Comparison of ENCODE assay signal across 18 cellular contexts in the genomic region with DNA sequence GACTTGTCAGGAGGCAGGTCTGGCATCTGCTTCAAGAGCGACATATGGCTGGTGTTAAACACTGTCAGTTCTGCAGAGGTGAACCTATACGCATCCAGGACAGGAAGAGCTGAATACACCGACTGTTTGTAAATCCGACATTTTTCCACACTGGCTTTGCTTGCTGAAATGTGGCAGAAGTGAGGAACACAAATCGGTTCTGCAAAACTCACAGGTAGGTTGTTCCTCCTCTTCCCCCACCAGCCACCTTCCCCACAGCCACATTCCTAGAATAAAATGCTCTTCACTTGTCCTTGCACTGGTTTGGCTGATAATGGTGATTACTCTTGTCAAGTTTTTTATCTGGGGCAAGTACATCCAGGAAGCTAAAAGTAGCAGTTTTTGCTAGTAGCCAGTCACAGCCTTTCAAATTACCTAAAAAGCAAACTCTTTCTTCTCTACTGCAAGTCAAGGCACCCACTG.
DNase-seq lines count a peak whose midpoint lies in the region; TF ChIP-seq lines count a peak whose summit lies in the region.
"Had no signal": no experiment of that assay in that cellular context is flagged by ENCODE, and none has a peak within 500 bp of the region (broad histone marks: within the 10 kb centered on the region; RNA-seq: fewer than 3 reads in every experiment).

No MANE protein-coding gene starts in this region.

- H3K9me3 ChIP-seq in SK-N-SH = no peaks in the 10 kb centered on the region
- no peaks in the 10 kb centered on the region for H3K9me3 ChIP-seq in adrenal gland (replicated peaks in 1 of 3)
- H3K9me3 ChIP-seq: MG63 had no signal

- H3K9me2 ChIP-seq in SK-N-SH = no peaks in the 10 kb centered on the region

- no peaks in the 10 kb centered on the region for H3K27me3 Mint-ChIP-seq in activated naive CD4-positive, alpha-beta T cell treated with anti-CD3 and anti-CD28 coated beads, Interleukin-2, amount 10 ng/mL, durations not matched to agents 7 days and 5 days

- POLR2A ChIA-PET in SK-N-SH (lab: Yijun Ruan, JAX) = no interaction called here

- H3K4me1 Mint-ChIP-seq in activated naive CD4-positive, alpha-beta T cell treated with anti-CD3 and anti-CD28 coated beads, Interleukin-2, amount 10 ng/mL, durations not matched to agents 7 days and 5 days = peaks cover 2% of the 10 kb centered on the region

- TF ChIP-seq POLR2A in adrenal gland (IDR thresholded peaks at IDR 0.05) = no peak

- H3F3A ChIP-seq in SK-N-SH (replicated peaks; ENCODE audit: insufficient read depth) = no peaks in the 10 kb centered on the region

- H3K4me3 Mint-ChIP-seq in activated naive CD4-positive, alpha-beta T cell treated with anti-CD3 and anti-CD28 coated beads, Interleukin-2, amount 10 ng/mL, durations not matched to agents 7 days and 5 days = no peak overlapping the region
- H3K4me3 Mint-ChIP-seq: CD8-positive, alpha-beta T cell had no signal

- no peak for TF ChIP-seq CTCF in SK-N-SH (IDR thresholded peaks at IDR 0.05)
- no peak for TF ChIP-seq CTCF in adrenal gland (IDR thresholded peaks at IDR 0.05)

- H3K4me1 ChIP-seq in SK-N-SH (ENCODE audit: control insufficient read depth in 1 of 2, insufficient read depth in 2 of 2, low read depth in 1 of 2, low read length in 1 of 2) (no peaks in the 10 kb centered on the region), adrenal gland (replicated peaks in 1 of 2) (no peaks in the 10 kb centered on the region)

- H3K9me3 Mint-ChIP-seq in activated naive CD4-positive, alpha-beta T cell treated with anti-CD3 and anti-CD28 coated beads, Interleukin-2, amount 10 ng/mL, durations not matched to agents 7 days and 5 days = peaks cover under 1% of the 10 kb centered on the region
- H3K9me3 Mint-ChIP-seq: CD8-positive, alpha-beta T cell had no signal

- no peak for TF ChIP-seq EP300 in SK-N-SH (IDR thresholded peaks at IDR 0.05; ENCODE audit: borderline replicate concordance in 1 of 2, low read depth in 1 of 2, low read length in 1 of 2)

- no peak overlapping the region for H3K27ac ChIP-seq in SK-N-SH (ENCODE audit: low read depth in 2 of 2, low read length in 1 of 2)
- H3K27ac ChIP-seq in adrenal gland = no peak overlapping the region

- no peak overlapping the region for H3K4me2 ChIP-seq in SK-N-SH

- DNase-seq in NCI-H2171 (lab: John Stamatoyannopoulos, UW) (peak; percentile 8), NCI-H82 treated with DMSO at 0.1 percent for 48 hours (lab: John Stamatoyannopoulos, UW; ENCODE audit: unreplicated experiment) (peak; percentile 46), cerebellar cortex (ENCODE audit: low spot score) (peak; percentile 57), pons (ENCODE audit: low spot score) (peak; percentile 42), SK-N-SH (no peak), LoVo (ENCODE audit: low spot score) (no peak), adrenal gland (no peak)
- DNase-seq in activated naive CD4-positive, alpha-beta T cell treated with anti-CD3 and anti-CD28 coated beads, Interleukin-2, amount 10 ng/mL, durations not matched to agents 7 days and 5 days = no peak
- DNase-seq: C1 segment of cervical spinal cord; Calu3; CD8-positive, alpha-beta T cell; DMS79 treated with DMSO at 0.1 percent for 48 hours; GOT3; HCEC 1CT; KBM-7; MG63; NCI-H2081; NCI-H526 had no signal

- H3K36me3 ChIP-seq in SK-N-SH (replicated peaks in 1 of 2; ENCODE audit: control insufficient read depth in 1 of 2, insufficient read depth in 2 of 2, low read length in 1 of 2) (no peaks in the 10 kb centered on the region), adrenal gland (replicated peaks in 1 of 2) (no peaks in the 10 kb centered on the region)
- H3K36me3 ChIP-seq: MG63 had no signal

- no peak overlapping the region for H3K27ac Mint-ChIP-seq in activated naive CD4-positive, alpha-beta T cell treated with anti-CD3 and anti-CD28 coated beads, Interleukin-2, amount 10 ng/mL, durations not matched to agents 7 days and 5 days
- H3K27ac Mint-ChIP-seq: CD8-positive, alpha-beta T cell had no signal

- H3K27me3 ChIP-seq in SK-N-SH (ENCODE audit: insufficient read depth) = no peaks in the 10 kb centered on the region
- H3K27me3 ChIP-seq in adrenal gland = no peaks in the 10 kb centered on the region
- H3K27me3 ChIP-seq: MG63 had no signal

- TF ChIP-seq RAD21 in SK-N-SH (IDR thresholded peaks at IDR 0.05; ENCODE audit: low read length) = no peak

- H2AFZ ChIP-seq in SK-N-SH (ENCODE audit: low read depth) = no peak overlapping the region

- H4K20me1 ChIP-seq in SK-N-SH (ENCODE audit: insufficient read depth) = no peaks in the 10 kb centered on the region

- CTCF ChIA-PET in activated naive CD4-positive, alpha-beta T cell treated with anti-CD3 and anti-CD28 coated beads, Interleukin-2, amount 10 ng/mL, durations not matched to agents 7 days and 5 days (lab: Charles Lee) = no interaction called here
- CTCF ChIA-PET in SK-N-SH (lab: Yijun Ruan, JAX) = interaction anchor here (1.7 kb wide), 1 partner anchor 17 kb away, joined by 3 read pairs; no protein-coding TSS in a partner anchor

- intact Hi-C loops in adrenal gland (cut with DNase I) = no loop called here

- no peaks in the 10 kb centered on the region for H3K79me2 ChIP-seq in SK-N-SH (ENCODE audit: insufficient read depth)

- H3K4me3 ChIP-seq in SK-N-SH (ENCODE audit: low read depth in 2 of 2, low read length in 1 of 2) (no peak overlapping the region), adrenal gland (no peak overlapping the region)
- H3K4me3 ChIP-seq: MG63 had no signal

- H3K9ac ChIP-seq in SK-N-SH = no peak overlapping the region

- peaks cover 2% of the 10 kb centered on the region for H3K36me3 Mint-ChIP-seq in activated naive CD4-positive, alpha-beta T cell treated with anti-CD3 and anti-CD28 coated beads, Interleukin-2, amount 10 ng/mL, durations not matched to agents 7 days and 5 days
- H3K36me3 Mint-ChIP-seq: CD8-positive, alpha-beta T cell had no signal

- WGBS in SK-N-SH (ENCODE audit: low lambda C conversion rate) = 79% methylated on average over 5 of the region's 5 CpGs
- WGBS in adrenal gland, 4 donors = 77 to 90% (median 85%) methylated on average over 5 of the region's 5 CpGs

TF ChIP-seq in SK-N-SH, 30 proteins besides CTCF, POLR2A, EP300 and RAD21:
- no peak for TF ChIP-seq NFIC (IDR thresholded peaks at IDR 0.05; ENCODE audit: borderline replicate concordance)
- TF ChIP-seq GATA2 (CRISPR knock-in tag; IDR thresholded peaks at IDR 0.05) = no peak

Comparison
In these comparisons a context has a peak if more than half of its experiments do, and no peak if none do; other contexts are left out.
1. DNase-seq: peak in NCI-H2171 (single experiment), NCI-H82 treated with DMSO at 0.1 percent for 48 hours (single experiment), cerebellar cortex (single experiment) and pons (single experiment); none in activated naive CD4-positive, alpha-beta T cell treated with anti-CD3 and anti-CD28 coated beads, Interleukin-2, amount 10 ng/mL, durations not matched to agents 7 days and 5 days (single experiment), SK-N-SH (single experiment), LoVo (single experiment) and adrenal gland (0 of 7).